1 cellular context compared by ENCODE assay signal in genomic region chr6:27332692-27333641, GRCh38.
TF ChIP-seq lines count a peak whose summit lies in the region.

No MANE protein-coding gene starts in this region.

TF ChIP-seq in K562, 482 proteins besides CTCF, POLR2A, EP300 and RAD21 (continued from another document and continues in another):
- TF ChIP-seq ZNF77 (CRISPR knock-in tag; IDR thresholded peaks at IDR 0.05): no peak
- TF ChIP-seq FUS (optimal IDR thresholded peaks at IDR 0.05; ENCODE audit: low read depth, low read length): no peak
- TF ChIP-seq CBX2 (IDR thresholded peaks at IDR 0.05; ENCODE audit: insufficient read depth, low read length, poor library complexity, severe bottlenecking): no peak
- TF ChIP-seq THRA (IDR thresholded peaks at IDR 0.05): no peak
- peak; percentile 96 for TF ChIP-seq HMGXB4 (CRISPR knock-in tag; IDR thresholded peaks at IDR 0.05)
- TF ChIP-seq CBFA2T2 (conservative IDR thresholded peaks at IDR 0.05): no peak
- no peak for TF ChIP-seq FOXJ3 (CRISPR knock-in tag; IDR thresholded peaks at IDR 0.05)
- TF ChIP-seq STAT5A (IDR thresholded peaks at IDR 0.05; ENCODE audit: borderline replicate concordance, low read length): no peak; the same call in 1 of the 2 replicates
- TF ChIP-seq ZNF212 (CRISPR knock-in tag; IDR thresholded peaks at IDR 0.05): no peak
- peak; percentile 73; the same call in 1 of the 2 replicates for TF ChIP-seq BRD4 (IDR thresholded peaks at IDR 0.05)
- peak; percentile 13; the same call in 1 of the 2 replicates for TF ChIP-seq SMAD4 (CRISPR knock-in tag; conservative IDR thresholded peaks at IDR 0.05)
- no peak for TF ChIP-seq TCFL5 (CRISPR knock-in tag; conservative IDR thresholded peaks at IDR 0.05)
- TF ChIP-seq ZNF445 (CRISPR knock-in tag; IDR thresholded peaks at IDR 0.05; ENCODE audit: low read depth): no peak
- no peak for TF ChIP-seq ZNF586 (CRISPR knock-in tag; conservative IDR thresholded peaks at IDR 0.05)
- TF ChIP-seq BMI1 (IDR thresholded peaks at IDR 0.05; ENCODE audit: low read length): no peak; the same call in 1 of the 2 replicates
- peak; percentile 70 to 74; a peak in 3 of 4 replicates for TF ChIP-seq HDAC1 (IDR thresholded peaks at IDR 0.05)
- TF ChIP-seq MCM7 (IDR thresholded peaks at IDR 0.05): no peak
- no peak for TF ChIP-seq POLR2B (IDR thresholded peaks at IDR 0.05; ENCODE audit: low read depth, partially characterized antibody)
- TF ChIP-seq TAF9B (IDR thresholded peaks at IDR 0.05; ENCODE audit: partially characterized antibody): no peak
- TF ChIP-seq XRCC3 (IDR thresholded peaks at IDR 0.05): no peak
- TF ChIP-seq TRIM25 (IDR thresholded peaks at IDR 0.05; ENCODE audit: borderline replicate concordance): no peak
- 0 out of 2 replicates have a peak, but pooled peaks have one; percentile 39 for TF ChIP-seq GTF2F1 (IDR thresholded peaks at IDR 0.05; ENCODE audit: low read depth, low read length)
- no peak for TF ChIP-seq E2F4 (CRISPR knock-in tag; IDR thresholded peaks at IDR 0.05; ENCODE audit: low read depth)
- no peak for TF ChIP-seq COPS2 (conservative IDR thresholded peaks at IDR 0.05)
- TF ChIP-seq SMAD2 (IDR thresholded peaks at IDR 0.05; ENCODE audit: low read depth, low read length): no peak
- TF ChIP-seq ATF6 (CRISPR knock-in tag; IDR thresholded peaks at IDR 0.05): 0 out of 2 replicates have a peak, but pooled peaks have one; percentile 54
- TF ChIP-seq ZNF449 (CRISPR knock-in tag; IDR thresholded peaks at IDR 0.05): no peak
- TF ChIP-seq ZMIZ1 (IDR thresholded peaks at IDR 0.05; ENCODE audit: low read depth in 2 of 2, low read length in 2 of 2): no peak
- TF ChIP-seq PRDM10 (IDR thresholded peaks at IDR 0.05; ENCODE audit: partially characterized antibody): peak; percentile 7
- TF ChIP-seq PHF21A (IDR thresholded peaks at IDR 0.05; ENCODE audit: borderline replicate concordance, low read depth): no peak
- no peak for TF ChIP-seq SRSF1 (IDR thresholded peaks at IDR 0.05; ENCODE audit: low read depth, low read length)
- TF ChIP-seq TAF7 (tag; IDR thresholded peaks at IDR 0.05): peak; percentile 32; the same call in 1 of the 2 replicates
- TF ChIP-seq STAT5B (CRISPR knock-in tag; IDR thresholded peaks at IDR 0.05): no peak
